17 cellular contexts compared by ENCODE assay signal in genomic region chr10:18665079-18665478, GRCh38. TPM values are rescaled to one million over a fixed set of nuclear protein-coding genes. Genes with fewer than 3 reads are reported as not detected.
A peak's percentile ranks its signal among the peaks of the same experiment; 100 is the strongest.
DNase-seq lines count a peak whose midpoint lies in the region; ATAC-seq and TF ChIP-seq lines count a peak whose summit lies in the region.
"Had no signal": no experiment of that assay in that cellular context is flagged by ENCODE, and none has a peak within 500 bp of the region (broad histone marks: within the 10 kb centered on the region; RNA-seq: fewer than 3 reads in every experiment).

No MANE protein-coding gene starts in this region.

- peaks cover 29% of the 10 kb centered on the region for H3K36me3 Mint-ChIP-seq in activated naive CD4-positive, alpha-beta T cell treated with anti-CD3 and anti-CD28 coated beads, Interleukin-2, amount 10 ng/mL, durations not matched to agents 7 days and 5 days
- H3K36me3 Mint-ChIP-seq in progenitor cell of endocrine pancreas (ENCODE audit: insufficient read depth) = peaks cover 19% of the 10 kb centered on the region

- peak overlapping the region; percentile 70 for H3K4me2 ChIP-seq in PC-3 (ENCODE audit: low read length)
- H3K4me2 ChIP-seq: KMS-11 had no signal

- CTCF ChIA-PET in activated naive CD4-positive, alpha-beta T cell treated with anti-CD3 and anti-CD28 coated beads, Interleukin-2, amount 10 ng/mL, durations not matched to agents 7 days and 5 days (lab: Charles Lee) = interaction anchor here (0.6 kb wide), 1 partner anchor 23 kb away, joined by 3 read pairs; no protein-coding TSS in a partner anchor
- CTCF ChIA-PET in PC-3 (lab: Charles Lee) = no interaction called here

- H3K36me3 ChIP-seq in PC-3 (ENCODE audit: low read depth, low read length) = peaks cover 11% of the 10 kb centered on the region
- peaks cover 19% of the 10 kb centered on the region for H3K36me3 ChIP-seq in iPS-20b (ENCODE audit: insufficient read depth, low read depth, low read length)

- H3K79me2 ChIP-seq in PC-3 (ENCODE audit: low read length) = peaks cover 85% of the 10 kb centered on the region

- no peaks in the 10 kb centered on the region for H3K9me2 ChIP-seq in PC-3 (replicated peaks; ENCODE audit: low read length)

- no peak overlapping the region for H2AFZ ChIP-seq in PC-3 (ENCODE audit: low read length)

- no peak overlapping the region for H3K9ac ChIP-seq in PC-3 (ENCODE audit: low read length)
- no peak overlapping the region for H3K9ac ChIP-seq in iPS-20b (ENCODE audit: low read depth, low read length)
- H3K9ac ChIP-seq: KMS-11 had no signal

- H3K27me3 ChIP-seq in PC-3 (ENCODE audit: low read length) (no peaks in the 10 kb centered on the region), iPS-20b (ENCODE audit: insufficient read depth, low read length) (no peaks in the 10 kb centered on the region)

- no peak overlapping the region for H3K4me3 Mint-ChIP-seq in activated naive CD4-positive, alpha-beta T cell treated with anti-CD3 and anti-CD28 coated beads, Interleukin-2, amount 10 ng/mL, durations not matched to agents 7 days and 5 days
- no peak overlapping the region for H3K4me3 Mint-ChIP-seq in progenitor cell of endocrine pancreas (ENCODE audit: low read depth)

- peak overlapping the region; percentile 52; the same call in 1 of the 2 replicates for H3K27ac ChIP-seq in PC-3 (ENCODE audit: low read length)
- H3K27ac ChIP-seq in iPS-20b (ENCODE audit: low read length) = no peak overlapping the region
- H3K27ac ChIP-seq: C4-2B, KMS-11 had no signal

- BruUV-seq in PC-3 (replicated peaks; lab: Mats Ljungman, UMichigan) = no TSS peak

- POLR2A ChIA-PET in PC-3 (lab: Charles Lee; ENCODE audit: unreplicated experiment) = no interaction called here

- no peaks in the 10 kb centered on the region for H3F3A ChIP-seq in PC-3 (ENCODE audit: low read length, unreplicated experiment)

- H3K9me3 ChIP-seq in PC-3 (ENCODE audit: low read length) (no peaks in the 10 kb centered on the region), iPS-20b (ENCODE audit: insufficient read depth, low read depth, low read length) (no peaks in the 10 kb centered on the region)

- peaks cover 35% of the 10 kb centered on the region for H3K4me1 ChIP-seq in PC-3 (ENCODE audit: insufficient read depth, low read length)
- H3K4me1 ChIP-seq in iPS-20b (ENCODE audit: insufficient read depth, low read length) = peaks cover 43% of the 10 kb centered on the region

- H3K9me3 Mint-ChIP-seq in activated naive CD4-positive, alpha-beta T cell treated with anti-CD3 and anti-CD28 coated beads, Interleukin-2, amount 10 ng/mL, durations not matched to agents 7 days and 5 days = no peaks in the 10 kb centered on the region
- H3K9me3 Mint-ChIP-seq in progenitor cell of endocrine pancreas (ENCODE audit: low read depth) = no peaks in the 10 kb centered on the region

- H3K4me1 Mint-ChIP-seq in activated naive CD4-positive, alpha-beta T cell treated with anti-CD3 and anti-CD28 coated beads, Interleukin-2, amount 10 ng/mL, durations not matched to agents 7 days and 5 days = peaks cover 39% of the 10 kb centered on the region
- peaks cover 51% of the 10 kb centered on the region for H3K4me1 Mint-ChIP-seq in progenitor cell of endocrine pancreas (ENCODE audit: low read depth)

- H3K4me3 ChIP-seq in PC-3 (ENCODE audit: low read length) = peak overlapping the region; percentile 20; the same call in 1 of the 2 replicates
- H3K4me3 ChIP-seq in iPS-20b (ENCODE audit: low read length) = 0 out of 2 replicates have a peak overlapping the region, but pooled peaks have one; percentile 43

- peak overlapping the region; percentile 47 for H3K27ac Mint-ChIP-seq in activated naive CD4-positive, alpha-beta T cell treated with anti-CD3 and anti-CD28 coated beads, Interleukin-2, amount 10 ng/mL, durations not matched to agents 7 days and 5 days
- H3K27ac Mint-ChIP-seq in progenitor cell of endocrine pancreas = peak overlapping the region; percentile 85

- intact Hi-C loops in PC-3 (cut with micrococcal nuclease) = no loop called here

- ATAC-seq in PC-3 (peak; percentile 12; the same call in 1 of the 2 replicates), GM19397 (IDR thresholded peaks at IDR 0.05; ENCODE audit: unreplicated experiment) (no peak), HG03442 (IDR thresholded peaks at IDR 0.05; ENCODE audit: unreplicated experiment) (no peak)
- ATAC-seq: Panc1 had no signal

- DNase-seq in activated naive CD4-positive, alpha-beta T cell treated with anti-CD3 and anti-CD28 coated beads, Interleukin-2, amount 10 ng/mL, durations not matched to agents 7 days and 5 days = no peak
- DNase-seq in activated naive CD4-positive, alpha-beta T cell treated with Interleukin-2 at 50 U/mL for 16 hours = no peak
- DNase-seq in PC-3 (no peak), progenitor cell of endocrine pancreas (ENCODE audit: low spot score, unreplicated experiment) (no peak), epidermal melanocyte (ENCODE audit: insufficient read length, low spot score) (no peak)
- DNase-seq: 8988T, COR-L47, MM.1S, NCI-H187 treated with DMSO at 0.1 percent for 48 hours, NCI-H446, SHP77 treated with DMSO at 0.1 percent for 48 hours had no signal

- peaks cover 15% of the 10 kb centered on the region for H4K20me1 ChIP-seq in PC-3 (ENCODE audit: low read length)

- no peaks in the 10 kb centered on the region for H3K27me3 Mint-ChIP-seq in activated naive CD4-positive, alpha-beta T cell treated with anti-CD3 and anti-CD28 coated beads, Interleukin-2, amount 10 ng/mL, durations not matched to agents 7 days and 5 days
- H3K27me3 Mint-ChIP-seq in progenitor cell of endocrine pancreas = no peaks in the 10 kb centered on the region

- TF ChIP-seq CTCF in PC-3 (conservative IDR thresholded peaks at IDR 0.05; ENCODE audit: low read depth, low read length) (no peak), progenitor cell of endocrine pancreas (IDR thresholded peaks at IDR 0.05; ENCODE audit: unreplicated experiment) (no peak)

RNA-seq across cellular contexts. Expression of gene ARL5B, which starts 5.8 kb away (rescaled TPM):
- 8.1 and 10.1 TPM in 2 replicates for total RNA-seq in PC-3 (2014; rRNA removed)
- 52.7 and 54.2 TPM in 2 replicates for total RNA-seq in progenitor cell of endocrine pancreas

RNA-seq across cellular contexts. Expression of gene NSUN6, which starts 13.7 kb away (rescaled TPM):
- total RNA-seq in PC-3 (2014; rRNA removed) (6.0 and 6.5 TPM in 2 replicates), progenitor cell of endocrine pancreas (16.6 and 17.3 TPM in 2 replicates)
